8 cellular contexts compared by ENCODE assay signal in the genomic region with DNA sequence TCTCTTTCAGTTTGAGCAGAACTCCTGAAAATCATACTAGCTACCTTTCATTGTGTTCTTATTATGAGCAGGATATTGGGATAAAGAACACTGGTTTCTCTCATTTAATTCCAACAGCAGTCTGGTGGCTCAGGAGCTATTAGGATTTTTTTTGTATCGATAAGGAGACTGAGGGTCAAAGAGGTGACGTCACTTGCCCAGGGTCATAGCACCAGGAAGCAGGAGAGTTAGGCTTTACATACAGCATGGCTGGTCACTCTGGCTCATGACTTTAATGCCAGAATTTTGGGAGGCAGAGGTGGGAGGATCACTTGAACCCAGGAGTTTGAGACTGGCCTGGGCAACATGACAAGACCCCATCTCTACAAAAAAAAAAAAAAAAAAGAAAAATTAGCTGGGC.
"Had no signal": no experiment of that assay in that cellular context is flagged by ENCODE, and none has a peak within 500 bp of the region (broad histone marks: within the 10 kb centered on the region; RNA-seq: fewer than 3 reads in every experiment).

No MANE protein-coding gene starts in this region.

- FAIRE-seq: G401.6, GM12878, GM12891, GM12892, GM18507, GM19239 had no signal

- H3K4me3 ChIP-seq: GM12878 had no signal

- DNase-seq: GDM1, GF-D8 had no signal

- ATAC-seq: GM12878 had no signal
